Comparison of ENCODE assay signal across 11 cellular contexts in genomic region chr22:30178180-30179126, GRCh38.
DNase-seq lines count a peak whose midpoint lies in the region; ATAC-seq and TF ChIP-seq lines count a peak whose summit lies in the region.
"Had no signal": no experiment of that assay in that cellular context is flagged by ENCODE, and none has a peak within 500 bp of the region (broad histone marks: within the 10 kb centered on the region; RNA-seq: fewer than 3 reads in every experiment).

No MANE protein-coding gene starts in this region.

- H3K4me3 Mint-ChIP-seq in stimulated activated naive B cell treated with anti-CD40 and anti-IgM and Interleukin-4, amounts not matched to agents 10 μg/mL and 1 μg/mL and 100 μg/mL, for 72 hours, result no peak overlapping the region

- H3K4me1 ChIP-seq in PC-9 (replicated peaks; ENCODE audit: insufficient read depth) (no peaks in the 10 kb centered on the region), parathyroid adenoma (no peaks in the 10 kb centered on the region), hepatocyte (ENCODE audit: insufficient read depth) (peaks cover 20% of the 10 kb centered on the region)
- H3K4me1 ChIP-seq: BLaER1 had no signal

- H3K4me3 ChIP-seq in AG10803 (ENCODE audit: low read length) (no peak overlapping the region), PC-9 (no peak overlapping the region), parathyroid adenoma (ENCODE audit: low read depth, low read length) (no peak overlapping the region), hepatocyte (no peak overlapping the region)
- H3K4me3 ChIP-seq: BLaER1, dorsolateral prefrontal cortex had no signal

- no peaks in the 10 kb centered on the region for H3K79me2 ChIP-seq in PC-9 (ENCODE audit: low read depth)
- H3K79me2 ChIP-seq in parathyroid adenoma, result no peaks in the 10 kb centered on the region
- no peaks in the 10 kb centered on the region for H3K79me2 ChIP-seq in hepatocyte

- no peak for TF ChIP-seq CTCF in AG10803 (conservative IDR thresholded peaks at IDR 0.05; ENCODE audit: low read length)
- TF ChIP-seq CTCF in PC-9 (conservative IDR thresholded peaks at IDR 0.05), result no peak; the same call in 1 of the 2 replicates
- TF ChIP-seq CTCF in parathyroid adenoma (IDR thresholded peaks at IDR 0.05), result no peak
- TF ChIP-seq CTCF in hepatocyte (IDR thresholded peaks at IDR 0.05; ENCODE audit: poor library complexity), result no peak

- H3K27ac ChIP-seq in PC-9 (no peak overlapping the region), parathyroid adenoma (no peak overlapping the region), hepatocyte (no peak overlapping the region)
- H3K27ac ChIP-seq: BLaER1 had no signal

- intact Hi-C loops in PC-9 (cut with micrococcal nuclease; ENCODE audit: unreplicated experiment), result no loop called here

- H3K27ac Mint-ChIP-seq in stimulated activated naive B cell treated with anti-CD40 and anti-IgM and Interleukin-4, amounts not matched to agents 10 μg/mL and 1 μg/mL and 100 μg/mL, for 72 hours, result no peak overlapping the region

- no peaks in the 10 kb centered on the region for H3K4me1 Mint-ChIP-seq in stimulated activated naive B cell treated with anti-CD40 and anti-IgM and Interleukin-4, amounts not matched to agents 10 μg/mL and 1 μg/mL and 100 μg/mL, for 72 hours

- 0 out of 2 replicates have a peak overlapping the region, but pooled peaks have one; percentile 25 for H2AFZ ChIP-seq in PC-9
- peak overlapping the region; percentile 27 for H2AFZ ChIP-seq in parathyroid adenoma
- H2AFZ ChIP-seq in hepatocyte, result no peak overlapping the region

- no peak for ATAC-seq in HG03439 (IDR thresholded peaks at IDR 0.05; ENCODE audit: unreplicated experiment)
- ATAC-seq in stimulated activated naive B cell treated with anti-CD40 and anti-IgM and Interleukin-4, amounts not matched to agents 10 μg/mL and 1 μg/mL and 100 μg/mL, for 72 hours (replicated peaks), result no peak

- DNase-seq in AG10803 (ENCODE audit: low read depth) (peak; percentile 2), PC-9 (no peak), hepatocyte (ENCODE audit: low spot score) (no peak), NCI-H510A (lab: John Stamatoyannopoulos, UW) (no peak)
- DNase-seq in activated naive CD4-positive, alpha-beta T cell treated with anti-CD3 and anti-CD28 coated beads, Interleukin-2, amount 50 U/mL, for 16 hours, result peak; percentile 57
- DNase-seq in stimulated activated naive B cell treated with anti-CD40 and anti-IgM and Interleukin-4, amounts not matched to agents 10 μg/mL and 1 μg/mL and 100 μg/mL, for 72 hours, result no peak
- DNase-seq: activated CD4-positive, CD25-positive, alpha-beta regulatory T cell; dorsolateral prefrontal cortex had no signal

- H3K9me3 ChIP-seq in PC-9 (ENCODE audit: insufficient read depth, low read depth) (no peaks in the 10 kb centered on the region), parathyroid adenoma (ENCODE audit: control insufficient read depth, low read length) (no peaks in the 10 kb centered on the region), hepatocyte (ENCODE audit: low read depth) (no peaks in the 10 kb centered on the region)
- H3K9me3 ChIP-seq: BLaER1 had no signal

- peaks cover 5 to 9% of the 10 kb centered on the region in 2 donors for H3K27me3 Mint-ChIP-seq in stimulated activated naive B cell treated with anti-CD40 and anti-IgM and Interleukin-4, amounts not matched to agents 10 μg/mL and 1 μg/mL and 100 μg/mL, for 72 hours

- WGBS in hepatocyte (ENCODE audit: low lambda C conversion rate, missing lambda C conversion rate), result 90% methylated on average over 3 of the region's 3 CpGs

- POLR2A ChIA-PET in PC-9 (lab: Charles Lee; ENCODE audit: unreplicated experiment), result interaction anchor here (0.6 kb wide), 2 partner anchors 24 to 66 kb away, joined by 7 to 13 read pairs; no protein-coding TSS in a partner anchor

- H3K9ac ChIP-seq in parathyroid adenoma, result no peak overlapping the region
- H3K9ac ChIP-seq: BLaER1 had no signal

- CTCF ChIA-PET in PC-9 (lab: Charles Lee), result no interaction called here

- H3K36me3 ChIP-seq in PC-9 (ENCODE audit: low read depth) (no peaks in the 10 kb centered on the region), parathyroid adenoma (ENCODE audit: control insufficient read depth, insufficient read depth, low read length) (no peaks in the 10 kb centered on the region), hepatocyte (replicated peaks; ENCODE audit: insufficient read depth, low read depth) (no peaks in the 10 kb centered on the region)
- H3K36me3 ChIP-seq: BLaER1 had no signal

- H3K9me3 Mint-ChIP-seq in stimulated activated naive B cell treated with anti-CD40 and anti-IgM and Interleukin-4, amounts not matched to agents 10 μg/mL and 1 μg/mL and 100 μg/mL, for 72 hours, result no peaks in the 10 kb centered on the region

- H4K20me1 ChIP-seq in PC-9 (ENCODE audit: insufficient read depth) (no peaks in the 10 kb centered on the region), hepatocyte (ENCODE audit: insufficient read depth, poor library complexity, severe bottlenecking) (no peaks in the 10 kb centered on the region)
- H4K20me1 ChIP-seq: BLaER1 had no signal

- peaks cover 4% of the 10 kb centered on the region; the same call in 1 of the 2 replicates for H3F3A ChIP-seq in PC-9 (ENCODE audit: insufficient read depth, low read depth)

- H3K9me2 ChIP-seq in PC-9 (ENCODE audit: insufficient read depth) (no peaks in the 10 kb centered on the region), hepatocyte (replicated peaks; ENCODE audit: insufficient read depth) (no peaks in the 10 kb centered on the region)

- H3K36me3 Mint-ChIP-seq in stimulated activated naive B cell treated with anti-CD40 and anti-IgM and Interleukin-4, amounts not matched to agents 10 μg/mL and 1 μg/mL and 100 μg/mL, for 72 hours, result no peaks in the 10 kb centered on the region

- no TSS peak for BruUV-seq in PC-9 (replicated peaks; lab: Mats Ljungman, UMichigan)

- H3K4me2 ChIP-seq in PC-9 (no peak overlapping the region), parathyroid adenoma (ENCODE audit: low read length) (no peak overlapping the region), hepatocyte (no peak overlapping the region)
- H3K4me2 ChIP-seq: BLaER1 had no signal

- H3K27me3 ChIP-seq in PC-9 (ENCODE audit: insufficient read depth, low read depth) (no peaks in the 10 kb centered on the region), parathyroid adenoma (ENCODE audit: control insufficient read depth, insufficient read depth, low read length) (no peaks in the 10 kb centered on the region), hepatocyte (no peaks in the 10 kb centered on the region)
- H3K27me3 ChIP-seq: BLaER1 had no signal

Comparison
In these comparisons a context has a peak if more than half of its experiments do, and no peak if none do; other contexts are left out.
1. DNase-seq: peak in AG10803 (single experiment) and activated naive CD4-positive, alpha-beta T cell treated with anti-CD3 and anti-CD28 coated beads, Interleukin-2, amount 50 U/mL, for 16 hours (single experiment); none in PC-9 (0 of 2), hepatocyte (single experiment), stimulated activated naive B cell treated with anti-CD40 and anti-IgM and Interleukin-4, amounts not matched to agents 10 μg/mL and 1 μg/mL and 100 μg/mL, for 72 hours (single experiment) and NCI-H510A (single experiment).